Comparison of ENCODE assay signal across 15 cellular contexts in genomic region chr10:47206449-47207279, GRCh38.
DNase-seq lines count a peak whose midpoint lies in the region; ATAC-seq lines count a peak whose summit lies in the region.
"Had no signal": no experiment of that assay in that cellular context is flagged by ENCODE, and none has a peak within 500 bp of the region (broad histone marks: within the 10 kb centered on the region; RNA-seq: fewer than 3 reads in every experiment).

No MANE protein-coding gene starts in this region.

- H3K36me3 Mint-ChIP-seq in activated naive CD4-positive, alpha-beta T cell treated with anti-CD3 and anti-CD28 coated beads, Interleukin-2, amount 50 U/mL, for 72 hours = peaks cover 5 to 16% of the 10 kb centered on the region in 2 donors
- H3K36me3 Mint-ChIP-seq in naive thymus-derived CD8-positive, alpha-beta T cell = peaks cover 0 to 6% (median 4%) of the 10 kb centered on the region in 3 donors

- peak overlapping the region; percentile 58 to 85 (median 78) for H3K4me3 Mint-ChIP-seq in naive thymus-derived CD8-positive, alpha-beta T cell
- H3K4me3 Mint-ChIP-seq: memory B cell had no signal

- ATAC-seq in activated naive CD4-positive, alpha-beta T cell treated with anti-CD3 and anti-CD28 coated beads, Interleukin-2, amount 50 U/mL, for 72 hours = peak; percentile 80 to 90
- ATAC-seq in naive thymus-derived CD8-positive, alpha-beta T cell = peak; percentile 87 to 91

- H3K27ac Mint-ChIP-seq in activated naive CD4-positive, alpha-beta T cell treated with anti-CD3 and anti-CD28 coated beads, Interleukin-2, amount 50 U/mL, for 72 hours = peak overlapping the region; percentile 79 to 89
- H3K27ac Mint-ChIP-seq in naive thymus-derived CD8-positive, alpha-beta T cell = peak overlapping the region; percentile 89 to 98 (median 94)
- H3K27ac Mint-ChIP-seq: memory B cell had no signal

- intact Hi-C loops in posterior cingulate gyrus (cut with DNase I) = no loop called here

- POLR2A ChIA-PET in naive thymus-derived CD8-positive, alpha-beta T cell (lab: Charles Lee) = interaction anchor here (0.6 to 4.6 kb wide), 4 partner anchors 41 to 54 kb away, joined by 3 to 24 read pairs (median 6); no protein-coding TSS in a partner anchor

- H3K4me1 Mint-ChIP-seq in naive thymus-derived CD8-positive, alpha-beta T cell = peaks cover 35 to 69% (median 56%) of the 10 kb centered on the region in 4 donors
- H3K4me1 Mint-ChIP-seq: memory B cell had no signal

- DNase-seq in SIG-M5 treated with dmso at 0.1 percent for 504 hours (lab: John Stamatoyannopoulos, UW; ENCODE audit: unreplicated experiment) (peak; percentile 31), SIG-M5 (lab: John Stamatoyannopoulos, UW) (no peak), posterior cingulate gyrus (no peak), NCI-H187 treated with DMSO at 0.1 percent for 48 hours (lab: John Stamatoyannopoulos, UW) (no peak), middle frontal gyrus (ENCODE audit: extremely low spot score, low spot score) (no peak)
- peak; percentile 79 for DNase-seq in Jurkat, Clone E6-1 (ENCODE audit: low read depth, low spot score)
- no peak for DNase-seq in activated naive CD4-positive, alpha-beta T cell treated with anti-CD3 and anti-CD28 coated beads, Interleukin-2, amount 50 U/mL, for 72 hours (ENCODE audit: low spot score in 2 of 2)
- peak in 5 of 10 donors; percentile 21 to 65 (median 51) for DNase-seq in naive thymus-derived CD8-positive, alpha-beta T cell
- DNase-seq: activated CD4-positive, CD25-positive, alpha-beta regulatory T cell treated with anti-CD3 and anti-CD28 coated beads, Interleukin-2, amount 50 U/mL, for 72 hours; Calu3; dermis blood vessel endothelial cell; KG1; nucleus accumbens had no signal

- H3K27me3 Mint-ChIP-seq in naive thymus-derived CD8-positive, alpha-beta T cell = no peaks in the 10 kb centered on the region

- H3K4me3 ChIP-seq in Jurkat, Clone E6-1 (ENCODE audit: low read length) = no peak overlapping the region
- H3K4me3 ChIP-seq: thoracic aorta had no signal

- peaks cover 3 to 26% of the 10 kb centered on the region in 2 donors for H3K9me3 Mint-ChIP-seq in activated naive CD4-positive, alpha-beta T cell treated with anti-CD3 and anti-CD28 coated beads, Interleukin-2, amount 50 U/mL, for 72 hours
- peaks cover 0 to 4% (median 0%) of the 10 kb centered on the region in 9 donors for H3K9me3 Mint-ChIP-seq in naive thymus-derived CD8-positive, alpha-beta T cell

Comparison
In these comparisons a context has a peak if more than half of its experiments do, and no peak if none do; other contexts are left out.
1. DNase-seq: peak in SIG-M5 treated with dmso at 0.1 percent for 504 hours (single experiment) and Jurkat, Clone E6-1 (single experiment); none in SIG-M5 (single experiment), activated naive CD4-positive, alpha-beta T cell treated with anti-CD3 and anti-CD28 coated beads, Interleukin-2, amount 50 U/mL, for 72 hours (0 of 2), posterior cingulate gyrus (0 of 10), NCI-H187 treated with DMSO at 0.1 percent for 48 hours (single experiment) and middle frontal gyrus (single experiment).